30 cellular contexts compared by ENCODE assay signal in genomic region chr3:119594066-119594465, GRCh38. TPM values are rescaled to one million over a fixed set of nuclear protein-coding genes. Genes with fewer than 3 reads are reported as not detected.
"Had no signal": no experiment of that assay in that cellular context is flagged by ENCODE, and none has a peak within 500 bp of the region (broad histone marks: within the 10 kb centered on the region; RNA-seq: fewer than 3 reads in every experiment).

No MANE protein-coding gene starts in this region.

- H3K27ac ChIP-seq: neural progenitor cell, ovary, parathyroid adenoma, psoas muscle, right lobe of liver, sigmoid colon, suprapubic skin, testis, tibial artery, transverse colon, upper lobe of left lung, vagina had no signal

- H3K9me3 Mint-ChIP-seq: natural killer cell; stimulated activated effector memory CD8-positive, alpha-beta T cell treated with anti-CD3 and anti-CD28 coated beads, Interleukin-12 subunit alpha, Interleukin-12 subunit beta, amount 100 ng/mL, for 72 hours had no signal

- H3K36me3 Mint-ChIP-seq: natural killer cell; neural progenitor cell; stimulated activated effector memory CD8-positive, alpha-beta T cell treated with anti-CD3 and anti-CD28 coated beads, Interleukin-12 subunit alpha, Interleukin-12 subunit beta, amount 100 ng/mL, for 72 hours had no signal

- DNase-seq: natural killer cell; occipital lobe; ovary; posterior cingulate gyrus; psoas muscle; right cardiac atrium; right lobe of liver; sigmoid colon; small intestine; stimulated activated CD4-positive, alpha-beta T cell treated with anti-CD3 and anti-CD28 coated beads, Interleukin-15, amount 100 ng/mL, for 24 hours; stimulated activated CD4-positive, alpha-beta T cell treated with anti-CD3 and anti-CD28 coated beads, Interleukin-2, amount 100 ng/mL, for 24 hours; stimulated activated CD4-positive, alpha-beta T cell treated with anti-CD3 and anti-CD28 coated beads, Interleukin-2, amount 100 ng/mL, for 48 hours; stimulated activated CD4-positive, alpha-beta T cell treated with anti-CD3 and anti-CD28 coated beads, Interleukin-4, amount 100 ng/mL, for 24 hours; stimulated activated naive CD4-positive, alpha-beta T cell; stimulated activated naive CD8-positive, alpha-beta T cell treated with anti-CD3 and anti-CD28 coated beads, Interleukin-15, amount 100 ng/mL, for 72 hours; stimulated activated naive CD8-positive, alpha-beta T cell treated with anti-CD3 and anti-CD28 coated beads, Interleukin-15, Interleukin-2, amounts not matched to agents 100 U/mL and 50 U/mL, for 24 hours; substantia nigra; testis; tibial artery; transverse colon; upper lobe of left lung had no signal

- H3K9me3 ChIP-seq: ovary, psoas muscle, right lobe of liver, suprapubic skin, testis, tibial artery, transverse colon, upper lobe of left lung, vagina had no signal

- ATAC-seq: natural killer cell; psoas muscle; right cardiac atrium; right lobe of liver; stimulated activated effector memory CD8-positive, alpha-beta T cell treated with anti-CD3 and anti-CD28 coated beads, Interleukin-12 subunit alpha, Interleukin-12 subunit beta, amount 100 ng/mL, for 72 hours; stimulated activated naive CD8-positive, alpha-beta T cell treated with anti-CD3 and anti-CD28 coated beads, Interleukin-15, amount 100 ng/mL, for 72 hours; stimulated activated naive CD8-positive, alpha-beta T cell treated with anti-CD3 and anti-CD28 coated beads, Interleukin-15, Interleukin-2, amounts not matched to agents 100 U/mL and 50 U/mL, for 24 hours had no signal

- H3K4me3 ChIP-seq: neural progenitor cell, ovary, psoas muscle, right lobe of liver, sigmoid colon, suprapubic skin, testis, tibial artery, transverse colon, upper lobe of left lung, vagina had no signal

- H3K4me3 Mint-ChIP-seq: natural killer cell; nephron; neural progenitor cell; stimulated activated effector memory CD8-positive, alpha-beta T cell treated with anti-CD3 and anti-CD28 coated beads, Interleukin-12 subunit alpha, Interleukin-12 subunit beta, amount 100 ng/mL, for 72 hours; stimulated activated naive CD8-positive, alpha-beta T cell treated with anti-CD3 and anti-CD28 coated beads, Interleukin-15, amount 100 ng/mL, for 72 hours had no signal

- H3K27me3 ChIP-seq: neural progenitor cell, ovary, right lobe of liver, sigmoid colon, suprapubic skin, testis, tibial artery, transverse colon, upper lobe of left lung, vagina had no signal

- H3K4me1 Mint-ChIP-seq: natural killer cell had no signal

- H3K4me1 ChIP-seq: suprapubic skin, testis, tibial artery had no signal

- H3K27ac Mint-ChIP-seq: natural killer cell; nephron; neural progenitor cell; progenitor cell of endocrine pancreas; stimulated activated effector memory CD8-positive, alpha-beta T cell treated with anti-CD3 and anti-CD28 coated beads, Interleukin-12 subunit alpha, Interleukin-12 subunit beta, amount 100 ng/mL, for 72 hours had no signal

- H3K36me3 ChIP-seq: neural progenitor cell, ovary, right lobe of liver, sigmoid colon, suprapubic skin, tibial artery, transverse colon, upper lobe of left lung, vagina had no signal

RNA-seq across cellular contexts. Expression of gene PLA1A, which starts 3.6 kb away (rescaled TPM):
- total RNA-seq: occipital lobe, progenitor cell of endocrine pancreas, skeletal muscle tissue had no signal

RNA-seq across cellular contexts. Expression of gene CD80, which starts 34.7 kb away (rescaled TPM):
- total RNA-seq: renal cortical epithelial cell, suprapubic skin, vagina had no signal
